8 cellular contexts compared by ENCODE assay signal in genomic region chr19:6100284-6100915, GRCh38. TPM values are rescaled to one million over a fixed set of nuclear protein-coding genes. Genes with fewer than 3 reads are reported as not detected.
DNase-seq lines count a peak whose midpoint lies in the region; ATAC-seq and TF ChIP-seq lines count a peak whose summit lies in the region.

No MANE protein-coding gene starts in this region.

- no peaks in the 10 kb centered on the region for H3K27me3 ChIP-seq in vagina

- TF ChIP-seq POLR2A in vagina (IDR thresholded peaks at IDR 0.05), result no peak

- no peak for TF ChIP-seq CTCF in vagina (IDR thresholded peaks at IDR 0.05)

- no peaks in the 10 kb centered on the region for H3K9me3 ChIP-seq in vagina

- H3K36me3 ChIP-seq in vagina, result no peaks in the 10 kb centered on the region

- H3K4me3 ChIP-seq in vagina, result no peak overlapping the region

- H3K4me1 ChIP-seq in vagina, result peaks cover 64% of the 10 kb centered on the region

- H3K27ac ChIP-seq in vagina, result peak overlapping the region; percentile 76

- ATAC-seq in GM21528 (IDR thresholded peaks at IDR 0.05; ENCODE audit: low FRiP score, unreplicated experiment), result no peak
- ATAC-seq in HG03520 (IDR thresholded peaks at IDR 0.05; ENCODE audit: unreplicated experiment), result no peak

- intact Hi-C loops in vagina (cut with DNase I), result no loop called here

- DNase-seq in activated T-cell treated with anti-CD3 and anti-CD28 coated beads for 48 hours (ENCODE audit: low read depth) (peak; percentile 20), activated T-cell treated with anti-CD3 and anti-CD28 coated beads for 4 hours (no peak), lung microvascular endothelial cell (ENCODE audit: low read depth in 2 of 2) (peak; percentile 54 to 78), vagina (ENCODE audit: extremely low spot score in 2 of 2) (no peak), COLO829 (ENCODE audit: low spot score) (no peak)
- peak; percentile 30 for DNase-seq in activated naive CD4-positive, alpha-beta T cell treated with Interleukin-2 at 50 U/mL for 16 hours

RNA-seq across cellular contexts. Expression of gene RFX2, which starts 9.9 kb away (rescaled TPM):
- total RNA-seq in lung microvascular endothelial cell, result 1.3 and 2.4 TPM in 2 replicates
- 12.0 TPM for total RNA-seq in vagina

RNA-seq across cellular contexts. Expression of gene ACSBG2, which starts 35.1 kb away (rescaled TPM):
- total RNA-seq in lung microvascular endothelial cell (not detected in 2 replicates), vagina (not detected)

Comparison
In these comparisons a context has a peak if more than half of its experiments do, and no peak if none do; other contexts are left out.
1. DNase-seq: peak in activated T-cell treated with anti-CD3 and anti-CD28 coated beads for 48 hours (single experiment), activated naive CD4-positive, alpha-beta T cell treated with Interleukin-2 at 50 U/mL for 16 hours (single experiment) and lung microvascular endothelial cell (2 of 2); none in activated T-cell treated with anti-CD3 and anti-CD28 coated beads for 4 hours (single experiment), vagina (0 of 2) and COLO829 (single experiment).